16 cellular contexts compared by ENCODE assay signal in the genomic region with DNA sequence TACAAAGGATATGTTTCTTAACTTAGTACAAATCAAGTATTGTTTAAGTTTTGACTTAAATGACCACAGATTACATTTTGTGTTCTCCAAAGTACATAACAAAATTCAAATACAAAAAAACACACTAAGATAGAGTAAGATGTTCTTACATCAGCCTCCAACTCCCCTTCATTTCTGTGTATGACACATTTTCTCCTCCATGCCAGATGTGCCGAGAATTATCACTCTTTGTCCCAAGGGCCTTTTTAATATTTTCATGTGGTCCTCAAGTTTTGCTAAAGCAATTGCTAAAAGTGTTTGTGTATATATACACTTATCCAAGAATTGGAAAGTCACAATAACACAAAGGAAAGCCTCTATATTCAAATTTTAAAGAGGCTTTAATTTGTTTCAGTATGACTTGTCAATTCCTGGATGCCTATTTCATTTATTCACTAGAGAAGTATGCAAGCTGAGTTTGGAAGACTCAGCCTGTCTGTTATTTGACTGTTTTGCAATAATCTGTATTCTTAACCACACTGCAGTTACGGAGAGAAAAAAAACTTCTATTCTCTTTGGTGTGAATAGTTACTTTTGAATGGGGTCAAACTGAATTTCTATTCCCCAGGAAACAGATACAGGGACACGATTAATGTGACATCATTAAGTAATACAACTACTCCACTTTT.
DNase-seq lines count a peak whose midpoint lies in the region; ATAC-seq and TF ChIP-seq lines count a peak whose summit lies in the region.
"Had no signal": no experiment of that assay in that cellular context is flagged by ENCODE, and none has a peak within 500 bp of the region (broad histone marks: within the 10 kb centered on the region; RNA-seq: fewer than 3 reads in every experiment).

No MANE protein-coding gene starts in this region.

- ATAC-seq in omental fat pad (ENCODE audit: low FRiP score) (peak; percentile 82), HG03520 (IDR thresholded peaks at IDR 0.05; ENCODE audit: unreplicated experiment) (no peak), GM18519 (IDR thresholded peaks at IDR 0.05; ENCODE audit: low FRiP score, unreplicated experiment) (no peak)
- ATAC-seq: activated T-helper 17 cell treated with anti-CD3 and anti-CD28 coated beads, Interleukin-2, amount 50 U/mL, for 72 hours; mucosa of descending colon had no signal

- TF ChIP-seq CTCF in epithelial cell of esophagus (IDR thresholded peaks at IDR 0.05; ENCODE audit: insufficient read depth, low read depth, low read length, missing control alignments) (no peak), omental fat pad (IDR thresholded peaks at IDR 0.05) (no peak)

- DNase-seq in AG20443 (ENCODE audit: low spot score) (peak; percentile 45), MV-4-11 (lab: John Stamatoyannopoulos, UW) (peak; percentile 6), epithelial cell of esophagus (ENCODE audit: low read depth) (peak; percentile 41), omental fat pad (ENCODE audit: low spot score) (no peak), cortex of kidney (lab: John Stamatoyannopoulos, UW) (no peak)
- DNase-seq in activated CD8-positive, alpha-beta memory T cell treated with anti-CD3 and anti-CD28 coated beads, Interleukin-2, amount 50 U/mL, for 48 hours, result no peak
- DNase-seq: activated CD4-positive, alpha-beta memory T cell treated with anti-CD3 and anti-CD28 coated beads for 36 hours; CD4-positive, CD25-positive, alpha-beta regulatory T cell; DND-41; effector CD4-positive, alpha-beta T cell; mucosa of descending colon; psoas muscle had no signal

- no peak overlapping the region for H3K4me3 ChIP-seq in epithelial cell of esophagus (ENCODE audit: low read length)
- H3K4me3 ChIP-seq: mucosa of descending colon, psoas muscle, SJSA1 had no signal

Comparison
In these comparisons a context has a peak if more than half of its experiments do, and no peak if none do; other contexts are left out.
1. DNase-seq: peak in AG20443 (single experiment), MV-4-11 (single experiment) and epithelial cell of esophagus (single experiment); none in omental fat pad (single experiment), cortex of kidney (single experiment) and activated CD8-positive, alpha-beta memory T cell treated with anti-CD3 and anti-CD28 coated beads, Interleukin-2, amount 50 U/mL, for 48 hours (single experiment).